ENCODE assay signal across 9 cellular contexts in genomic region chr15:40320931-40321371, GRCh38. TPM values are rescaled to one million over a fixed set of nuclear protein-coding genes. Genes with fewer than 3 reads are reported as not detected.
DNase-seq lines count a peak whose midpoint lies in the region; ATAC-seq, FAIRE-seq and TF ChIP-seq lines count a peak whose summit lies in the region.
"Had no signal": no experiment of that assay in that cellular context is flagged by ENCODE, and none has a peak within 500 bp of the region (broad histone marks: within the 10 kb centered on the region; RNA-seq: fewer than 3 reads in every experiment).

No MANE protein-coding gene starts in this region.

- DNase-seq in BJ (ENCODE audit: low read depth) (no peak), NCI-H524 (lab: John Stamatoyannopoulos, UW) (peak; percentile 30 to 76), vagina (ENCODE audit: extremely low spot score in 2 of 2) (no peak)
- DNase-seq in activated CD4-positive, alpha-beta T cell treated with anti-CD3 and anti-CD28 coated beads, Interleukin-2, amount 10 ng/mL, durations not matched to agents 7 days and 5 days = peak; percentile 73

- no peak overlapping the region for H3K4me3 ChIP-seq in BJ (ENCODE audit: low read depth, low read length)
- no peak overlapping the region for H3K4me3 ChIP-seq in muscle layer of colon (ENCODE audit: low read depth in 1 of 2, low read length in 2 of 2)
- H3K4me3 ChIP-seq in vagina = no peak overlapping the region

- ATAC-seq in GM21619 (IDR thresholded peaks at IDR 0.05; ENCODE audit: unreplicated experiment) = peak; percentile 26
- no peak for ATAC-seq in HG02981 (IDR thresholded peaks at IDR 0.05; ENCODE audit: unreplicated experiment)

- peaks cover 26% of the 10 kb centered on the region for H3K4me1 Mint-ChIP-seq in activated CD4-positive, alpha-beta T cell treated with anti-CD3 and anti-CD28 coated beads, Interleukin-2, amount 10 ng/mL, durations not matched to agents 7 days and 5 days

- FAIRE-seq in endometrium (lab: Jason Lieb, UNC) = peak; percentile 66

- H3K36me3 ChIP-seq in BJ (ENCODE audit: control insufficient read depth, insufficient read depth, low read length) = no peaks in the 10 kb centered on the region
- H3K36me3 ChIP-seq in muscle layer of colon (ENCODE audit: insufficient read depth, low read length) = no peaks in the 10 kb centered on the region
- H3K36me3 ChIP-seq in vagina = no peaks in the 10 kb centered on the region

- no peak overlapping the region for H3K4me3 Mint-ChIP-seq in activated CD4-positive, alpha-beta T cell treated with anti-CD3 and anti-CD28 coated beads, Interleukin-2, amount 10 ng/mL, durations not matched to agents 7 days and 5 days

- no peak for TF ChIP-seq POLR2A in vagina (IDR thresholded peaks at IDR 0.05)

- no peaks in the 10 kb centered on the region for H3K9me3 ChIP-seq in muscle layer of colon (ENCODE audit: low read length)
- no peaks in the 10 kb centered on the region for H3K9me3 ChIP-seq in vagina

- CTCF ChIA-PET in BJ (lab: Yijun Ruan, JAX) = interaction anchor here (0.6 to 8.1 kb wide), 17 partner anchors 10 to 110 kb away, joined by 3 to 124 read pairs (median 4); partner anchors contain the start of gene CCDC9B
- CTCF ChIA-PET in activated CD4-positive, alpha-beta T cell treated with anti-CD3 and anti-CD28 coated beads, Interleukin-2, amount 10 ng/mL, durations not matched to agents 7 days and 5 days (lab: Charles Lee) = interaction anchor here (0.8 to 8.2 kb wide), 8 partner anchors 8 to 101 kb away, joined by 3 to 93 read pairs (median 4); partner anchors contain the start of gene PLCB2

- H3K27ac ChIP-seq in muscle layer of colon (ENCODE audit: low read depth, low read length) (peak overlapping the region; percentile 79), vagina (no peak overlapping the region)

- POLR2A ChIA-PET in BJ (lab: Charles Lee) = no interaction called here
- POLR2A ChIA-PET in activated CD4-positive, alpha-beta T cell treated with anti-CD3 and anti-CD28 coated beads, Interleukin-2, amount 10 ng/mL, durations not matched to agents 7 days and 5 days (lab: Charles Lee) = no interaction called here

- peaks cover 20% of the 10 kb centered on the region for H3K4me1 ChIP-seq in muscle layer of colon (ENCODE audit: insufficient read depth, low read length)
- H3K4me1 ChIP-seq in vagina = peaks cover 30% of the 10 kb centered on the region

- no peaks in the 10 kb centered on the region for H3K9me3 Mint-ChIP-seq in activated CD4-positive, alpha-beta T cell treated with anti-CD3 and anti-CD28 coated beads, Interleukin-2, amount 10 ng/mL, durations not matched to agents 7 days and 5 days

- H3K9ac ChIP-seq in muscle layer of colon (ENCODE audit: low read length) = no peak overlapping the region

- intact Hi-C loops in vagina (cut with DNase I) = no loop called here

- H3K27ac Mint-ChIP-seq in activated CD4-positive, alpha-beta T cell treated with anti-CD3 and anti-CD28 coated beads, Interleukin-2, amount 10 ng/mL, durations not matched to agents 7 days and 5 days = no peak overlapping the region

- peaks cover 3% of the 10 kb centered on the region for H3K36me3 Mint-ChIP-seq in activated CD4-positive, alpha-beta T cell treated with anti-CD3 and anti-CD28 coated beads, Interleukin-2, amount 10 ng/mL, durations not matched to agents 7 days and 5 days (ENCODE audit: low read depth)

- H3K27me3 ChIP-seq in BJ (ENCODE audit: control insufficient read depth, insufficient read depth, low read length) = no peaks in the 10 kb centered on the region; the same call in 1 of the 2 replicates
- no peaks in the 10 kb centered on the region for H3K27me3 ChIP-seq in muscle layer of colon (ENCODE audit: control insufficient read depth in 1 of 2, insufficient read depth in 2 of 2, low read length in 2 of 2)
- no peaks in the 10 kb centered on the region for H3K27me3 ChIP-seq in vagina

- peaks cover 23% of the 10 kb centered on the region for H3K27me3 Mint-ChIP-seq in activated CD4-positive, alpha-beta T cell treated with anti-CD3 and anti-CD28 coated beads, Interleukin-2, amount 10 ng/mL, durations not matched to agents 7 days and 5 days

- peak; percentile 91 for TF ChIP-seq CTCF in BJ (IDR thresholded peaks at IDR 0.05; ENCODE audit: insufficient read depth, low read depth, low read length)
- peak; percentile 70 to 81 (median 79) for TF ChIP-seq CTCF in vagina (IDR thresholded peaks at IDR 0.05)

RNA-seq across cellular contexts. Expression of gene INAFM2, which starts 2.5 kb away (rescaled TPM):
- 7.3 and 12.8 TPM in 2 replicates for polyA plus RNA-seq in BJ (2011; rRNA removed)
- polyA minus RNA-seq in BJ (2011; rRNA and poly(A)+ RNA removed) = 3.8 and 6.3 TPM in 2 replicates
- 1 to 10 TPM; 6.6 to 8.5 TPM for total RNA-seq in activated CD4-positive, alpha-beta T cell treated with anti-CD3 and anti-CD28 coated beads, Interleukin-2, amount 10 ng/mL, durations not matched to agents 7 days and 5 days
- total RNA-seq in vagina = 5.2 TPM

RNA-seq across cellular contexts. Expression of gene PLCB2, which starts 13.2 kb away (rescaled TPM):
- 0.22 and 0.47 TPM in 2 replicates for polyA plus RNA-seq in BJ (2011; rRNA removed)
- polyA minus RNA-seq in BJ (2011; rRNA and poly(A)+ RNA removed) = 0.43 TPM in 1 of 2 replicates, not detected in the other
- total RNA-seq in activated CD4-positive, alpha-beta T cell treated with anti-CD3 and anti-CD28 coated beads, Interleukin-2, amount 10 ng/mL, durations not matched to agents 7 days and 5 days = 100 to 1,000 TPM; 195 to 196 TPM
- total RNA-seq in vagina = 14.0 TPM

RNA-seq across cellular contexts. Expression of gene CCDC9B, which starts 19.8 kb away (rescaled TPM):
- polyA plus RNA-seq in BJ (2011; rRNA removed) = 5.0 and 6.0 TPM in 2 replicates
- 27.5 and 27.8 TPM in 2 replicates for polyA minus RNA-seq in BJ (2011; rRNA and poly(A)+ RNA removed)
- total RNA-seq in activated CD4-positive, alpha-beta T cell treated with anti-CD3 and anti-CD28 coated beads, Interleukin-2, amount 10 ng/mL, durations not matched to agents 7 days and 5 days = 1 to 10 TPM in 1 of 2 experiments, under 1 TPM in 1; 0.81 to 1.0 TPM
- total RNA-seq in vagina = 16.0 TPM

RNA-seq across cellular contexts. Expression of gene PHGR1, which starts 29.9 kb away (rescaled TPM):
- not detected in 2 replicates for polyA plus RNA-seq in BJ (2011; rRNA removed)
- polyA minus RNA-seq in BJ (2011; rRNA and poly(A)+ RNA removed) = not detected in 2 replicates
- not detected for total RNA-seq in activated CD4-positive, alpha-beta T cell treated with anti-CD3 and anti-CD28 coated beads, Interleukin-2, amount 10 ng/mL, durations not matched to agents 7 days and 5 days
- 9.8 TPM for total RNA-seq in vagina
- total RNA-seq: right cardiac atrium had no signal
- polyA plus RNA-seq: right cardiac atrium had no signal

RNA-seq across cellular contexts. Expression of gene DISP2, which starts 37.1 kb away (rescaled TPM):
- polyA plus RNA-seq in BJ (2011; rRNA removed) = 0.16 and 0.23 TPM in 2 replicates
- polyA minus RNA-seq in BJ (2011; rRNA and poly(A)+ RNA removed) = 0.09 and 0.10 TPM in 2 replicates
- total RNA-seq in activated CD4-positive, alpha-beta T cell treated with anti-CD3 and anti-CD28 coated beads, Interleukin-2, amount 10 ng/mL, durations not matched to agents 7 days and 5 days = 1 to 10 TPM in 1 of 2 experiments, under 1 TPM in 1; 0.60 to 1.4 TPM
- total RNA-seq in vagina = 0.74 TPM

Comparison
In these comparisons a context has a peak if more than half of its experiments do, and no peak if none do; other contexts are left out.
1. DNase-seq: peak in NCI-H524 (2 of 2) and activated CD4-positive, alpha-beta T cell treated with anti-CD3 and anti-CD28 coated beads, Interleukin-2, amount 10 ng/mL, durations not matched to agents 7 days and 5 days (single experiment); none in BJ (single experiment) and vagina (0 of 2).
2. RNA of gene PLCB2, which starts 13.2 kb away (total RNA-seq): 195 to 196 TPM in activated CD4-positive, alpha-beta T cell treated with anti-CD3 and anti-CD28 coated beads, Interleukin-2, amount 10 ng/mL, durations not matched to agents 7 days and 5 days; 14.0 TPM in vagina (single experiment); every median in the first group is over 10 times any median in the second.